Comparison of ENCODE assay signal across 1 cellular context in the genomic region with DNA sequence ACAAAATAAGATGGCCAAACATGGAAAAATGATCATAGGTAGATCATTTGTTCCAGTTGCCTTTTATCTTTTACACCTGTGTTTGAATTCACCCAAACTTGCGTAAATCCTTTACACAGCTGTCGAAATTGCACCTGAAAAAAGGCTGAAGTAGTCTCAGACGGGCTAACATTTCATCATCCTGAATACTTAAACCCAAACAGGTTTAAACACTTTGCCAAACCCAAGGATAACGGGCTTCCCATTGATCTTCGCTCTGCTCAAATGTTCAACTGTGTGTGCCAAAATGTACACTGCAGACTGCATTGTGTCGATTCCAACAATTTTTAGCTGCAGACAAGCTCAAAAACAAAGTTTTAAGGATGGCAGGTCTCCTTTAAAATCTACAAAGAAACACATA.
TF ChIP-seq lines count a peak whose summit lies in the region.

No MANE protein-coding gene starts in this region.

TF ChIP-seq in HepG2, 621 proteins besides CTCF, POLR2A, EP300 and RAD21 (continued from another document):
- TF ChIP-seq ZBTB1 (CRISPR knock-in tag; IDR thresholded peaks at IDR 0.05; ENCODE audit: borderline replicate concordance), result no peak
- TF ChIP-seq ZNF598 (CRISPR knock-in tag; IDR thresholded peaks at IDR 0.05; ENCODE audit: borderline replicate concordance), result no peak
- TF ChIP-seq ZNF607 (CRISPR knock-in tag; IDR thresholded peaks at IDR 0.05; ENCODE audit: borderline replicate concordance), result no peak
- TF ChIP-seq LCORL (IDR thresholded peaks at IDR 0.05), result no peak
- TF ChIP-seq LCORL (CRISPR knock-in tag; IDR thresholded peaks at IDR 0.05), result peak; percentile 61; the same call in 1 of the 2 replicates
- TF ChIP-seq, protein P1, sequence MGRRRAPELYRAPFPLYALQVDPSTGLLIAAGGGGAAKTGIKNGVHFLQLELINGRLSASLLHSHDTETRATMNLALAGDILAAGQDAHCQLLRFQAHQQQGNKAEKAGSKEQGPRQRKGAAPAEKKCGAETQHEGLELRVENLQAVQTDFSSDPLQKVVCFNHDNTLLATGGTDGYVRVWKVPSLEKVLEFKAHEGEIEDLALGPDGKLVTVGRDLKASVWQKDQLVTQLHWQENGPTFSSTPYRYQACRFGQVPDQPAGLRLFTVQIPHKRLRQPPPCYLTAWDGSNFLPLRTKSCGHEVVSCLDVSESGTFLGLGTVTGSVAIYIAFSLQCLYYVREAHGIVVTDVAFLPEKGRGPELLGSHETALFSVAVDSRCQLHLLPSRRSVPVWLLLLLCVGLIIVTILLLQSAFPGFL (CRISPR knock-in tag; IDR thresholded peaks at IDR 0.05), result no peak
- TF ChIP-seq, protein P2, sequence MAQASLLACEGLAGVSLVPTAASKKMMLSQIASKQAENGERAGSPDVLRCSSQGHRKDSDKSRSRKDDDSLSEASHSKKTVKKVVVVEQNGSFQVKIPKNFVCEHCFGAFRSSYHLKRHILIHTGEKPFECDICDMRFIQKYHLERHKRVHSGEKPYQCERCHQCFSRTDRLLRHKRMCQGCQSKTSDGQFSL (CRISPR knock-in tag; IDR thresholded peaks at IDR 0.05), result no peak
- peak; percentile 59; the same call in 1 of the 2 replicates for TF ChIP-seq SOX13 (IDR thresholded peaks at IDR 0.05)
- TF ChIP-seq SOX13 (CRISPR knock-in tag; conservative IDR thresholded peaks at IDR 0.05 in 1 of 2, IDR thresholded peaks at IDR 0.05 in 1 of 2), result peak in 1 of 2 experiments; percentile 78; a peak in 2 of 4 replicates
- no peak for TF ChIP-seq ARNT (IDR thresholded peaks at IDR 0.05)
- peak; percentile 46; the same call in 1 of the 2 replicates for TF ChIP-seq HDAC1 (CRISPR knock-in tag; IDR thresholded peaks at IDR 0.05)
- TF ChIP-seq, protein P3, sequence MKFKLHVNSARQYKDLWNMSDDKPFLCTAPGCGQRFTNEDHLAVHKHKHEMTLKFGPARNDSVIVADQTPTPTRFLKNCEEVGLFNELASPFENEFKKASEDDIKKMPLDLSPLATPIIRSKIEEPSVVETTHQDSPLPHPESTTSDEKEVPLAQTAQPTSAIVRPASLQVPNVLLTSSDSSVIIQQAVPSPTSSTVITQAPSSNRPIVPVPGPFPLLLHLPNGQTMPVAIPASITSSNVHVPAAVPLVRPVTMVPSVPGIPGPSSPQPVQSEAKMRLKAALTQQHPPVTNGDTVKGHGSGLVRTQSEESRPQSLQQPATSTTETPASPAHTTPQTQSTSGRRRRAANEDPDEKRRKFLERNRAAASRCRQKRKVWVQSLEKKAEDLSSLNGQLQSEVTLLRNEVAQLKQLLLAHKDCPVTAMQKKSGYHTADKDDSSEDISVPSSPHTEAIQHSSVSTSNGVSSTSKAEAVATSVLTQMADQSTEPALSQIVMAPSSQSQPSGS (CRISPR knock-in tag; IDR thresholded peaks at IDR 0.05), result peak; percentile 52; the same call in 1 of the 2 replicates
- peak; percentile 92 for TF ChIP-seq ISL2 (CRISPR knock-in tag; IDR thresholded peaks at IDR 0.05)
- TF ChIP-seq NR2F6 (IDR thresholded peaks at IDR 0.05), result no peak
- no peak for TF ChIP-seq NR2F6 (CRISPR knock-in tag; IDR thresholded peaks at IDR 0.05)
- TF ChIP-seq HOXA3 (CRISPR knock-in tag; IDR thresholded peaks at IDR 0.05), result no peak; the same call in 1 of the 2 replicates
- no peak for TF ChIP-seq ZBTB42 (CRISPR knock-in tag; IDR thresholded peaks at IDR 0.05)
- TF ChIP-seq KDM5B (CRISPR knock-in tag; IDR thresholded peaks at IDR 0.05; ENCODE audit: borderline replicate concordance), result no peak
- TF ChIP-seq KMT2B (CRISPR knock-in tag; IDR thresholded peaks at IDR 0.05), result no peak
- TF ChIP-seq, protein P4, sequence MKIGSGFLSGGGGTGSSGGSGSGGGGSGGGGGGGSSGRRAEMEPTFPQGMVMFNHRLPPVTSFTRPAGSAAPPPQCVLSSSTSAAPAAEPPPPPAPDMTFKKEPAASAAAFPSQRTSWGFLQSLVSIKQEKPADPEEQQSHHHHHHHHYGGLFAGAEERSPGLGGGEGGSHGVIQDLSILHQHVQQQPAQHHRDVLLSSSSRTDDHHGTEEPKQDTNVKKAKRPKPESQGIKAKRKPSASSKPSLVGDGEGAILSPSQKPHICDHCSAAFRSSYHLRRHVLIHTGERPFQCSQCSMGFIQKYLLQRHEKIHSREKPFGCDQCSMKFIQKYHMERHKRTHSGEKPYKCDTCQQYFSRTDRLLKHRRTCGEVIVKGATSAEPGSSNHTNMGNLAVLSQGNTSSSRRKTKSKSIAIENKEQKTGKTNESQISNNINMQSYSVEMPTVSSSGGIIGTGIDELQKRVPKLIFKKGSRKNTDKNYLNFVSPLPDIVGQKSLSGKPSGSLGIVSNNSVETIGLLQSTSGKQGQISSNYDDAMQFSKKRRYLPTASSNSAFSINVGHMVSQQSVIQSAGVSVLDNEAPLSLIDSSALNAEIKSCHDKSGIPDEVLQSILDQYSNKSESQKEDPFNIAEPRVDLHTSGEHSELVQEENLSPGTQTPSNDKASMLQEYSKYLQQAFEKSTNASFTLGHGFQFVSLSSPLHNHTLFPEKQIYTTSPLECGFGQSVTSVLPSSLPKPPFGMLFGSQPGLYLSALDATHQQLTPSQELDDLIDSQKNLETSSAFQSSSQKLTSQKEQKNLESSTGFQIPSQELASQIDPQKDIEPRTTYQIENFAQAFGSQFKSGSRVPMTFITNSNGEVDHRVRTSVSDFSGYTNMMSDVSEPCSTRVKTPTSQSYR (CRISPR knock-in tag; IDR thresholded peaks at IDR 0.05; ENCODE audit: borderline replicate concordance), result no peak
- TF ChIP-seq, protein P5, sequence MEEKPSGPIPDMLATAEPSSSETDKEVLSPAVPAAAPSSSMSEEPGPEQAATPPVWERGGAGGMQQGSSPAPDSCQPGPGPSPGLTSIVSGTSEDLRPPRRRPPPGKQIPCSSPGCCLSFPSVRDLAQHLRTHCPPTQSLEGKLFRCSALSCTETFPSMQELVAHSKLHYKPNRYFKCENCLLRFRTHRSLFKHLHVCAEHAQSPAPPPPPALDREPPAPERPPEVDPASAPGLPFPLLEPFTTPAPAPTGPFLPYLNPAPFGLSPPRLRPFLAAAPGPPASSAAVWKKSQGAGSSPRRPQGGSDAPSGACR (CRISPR knock-in tag; IDR thresholded peaks at IDR 0.05), result no peak
- TF ChIP-seq ZNF207 (IDR thresholded peaks at IDR 0.05; ENCODE audit: borderline replicate concordance), result no peak
- peak; percentile 84; the same call in 1 of the 2 replicates for TF ChIP-seq ZBTB8A (CRISPR knock-in tag; IDR thresholded peaks at IDR 0.05; ENCODE audit: borderline replicate concordance, low read depth)
- peak; percentile 79 for TF ChIP-seq TCF7L2 (IDR thresholded peaks at IDR 0.05; ENCODE audit: low read depth, low read length)
- peak; percentile 54 for TF ChIP-seq HMG20A (CRISPR knock-in tag; IDR thresholded peaks at IDR 0.05; ENCODE audit: borderline replicate concordance)
- peak; percentile 75; the same call in 1 of the 2 replicates for TF ChIP-seq PITX1 (CRISPR knock-in tag; IDR thresholded peaks at IDR 0.05)
- TF ChIP-seq EHMT2 (IDR thresholded peaks at IDR 0.05; ENCODE audit: borderline replicate concordance, low read depth, low read length), result no peak
- no peak for TF ChIP-seq ZNF850 (CRISPR knock-in tag; conservative IDR thresholded peaks at IDR 0.05)
- TF ChIP-seq ZFP82 (CRISPR knock-in tag; IDR thresholded peaks at IDR 0.05; ENCODE audit: borderline replicate concordance), result 0 out of 2 replicates have a peak, but pooled peaks have one; percentile 36
- TF ChIP-seq, protein P6, sequence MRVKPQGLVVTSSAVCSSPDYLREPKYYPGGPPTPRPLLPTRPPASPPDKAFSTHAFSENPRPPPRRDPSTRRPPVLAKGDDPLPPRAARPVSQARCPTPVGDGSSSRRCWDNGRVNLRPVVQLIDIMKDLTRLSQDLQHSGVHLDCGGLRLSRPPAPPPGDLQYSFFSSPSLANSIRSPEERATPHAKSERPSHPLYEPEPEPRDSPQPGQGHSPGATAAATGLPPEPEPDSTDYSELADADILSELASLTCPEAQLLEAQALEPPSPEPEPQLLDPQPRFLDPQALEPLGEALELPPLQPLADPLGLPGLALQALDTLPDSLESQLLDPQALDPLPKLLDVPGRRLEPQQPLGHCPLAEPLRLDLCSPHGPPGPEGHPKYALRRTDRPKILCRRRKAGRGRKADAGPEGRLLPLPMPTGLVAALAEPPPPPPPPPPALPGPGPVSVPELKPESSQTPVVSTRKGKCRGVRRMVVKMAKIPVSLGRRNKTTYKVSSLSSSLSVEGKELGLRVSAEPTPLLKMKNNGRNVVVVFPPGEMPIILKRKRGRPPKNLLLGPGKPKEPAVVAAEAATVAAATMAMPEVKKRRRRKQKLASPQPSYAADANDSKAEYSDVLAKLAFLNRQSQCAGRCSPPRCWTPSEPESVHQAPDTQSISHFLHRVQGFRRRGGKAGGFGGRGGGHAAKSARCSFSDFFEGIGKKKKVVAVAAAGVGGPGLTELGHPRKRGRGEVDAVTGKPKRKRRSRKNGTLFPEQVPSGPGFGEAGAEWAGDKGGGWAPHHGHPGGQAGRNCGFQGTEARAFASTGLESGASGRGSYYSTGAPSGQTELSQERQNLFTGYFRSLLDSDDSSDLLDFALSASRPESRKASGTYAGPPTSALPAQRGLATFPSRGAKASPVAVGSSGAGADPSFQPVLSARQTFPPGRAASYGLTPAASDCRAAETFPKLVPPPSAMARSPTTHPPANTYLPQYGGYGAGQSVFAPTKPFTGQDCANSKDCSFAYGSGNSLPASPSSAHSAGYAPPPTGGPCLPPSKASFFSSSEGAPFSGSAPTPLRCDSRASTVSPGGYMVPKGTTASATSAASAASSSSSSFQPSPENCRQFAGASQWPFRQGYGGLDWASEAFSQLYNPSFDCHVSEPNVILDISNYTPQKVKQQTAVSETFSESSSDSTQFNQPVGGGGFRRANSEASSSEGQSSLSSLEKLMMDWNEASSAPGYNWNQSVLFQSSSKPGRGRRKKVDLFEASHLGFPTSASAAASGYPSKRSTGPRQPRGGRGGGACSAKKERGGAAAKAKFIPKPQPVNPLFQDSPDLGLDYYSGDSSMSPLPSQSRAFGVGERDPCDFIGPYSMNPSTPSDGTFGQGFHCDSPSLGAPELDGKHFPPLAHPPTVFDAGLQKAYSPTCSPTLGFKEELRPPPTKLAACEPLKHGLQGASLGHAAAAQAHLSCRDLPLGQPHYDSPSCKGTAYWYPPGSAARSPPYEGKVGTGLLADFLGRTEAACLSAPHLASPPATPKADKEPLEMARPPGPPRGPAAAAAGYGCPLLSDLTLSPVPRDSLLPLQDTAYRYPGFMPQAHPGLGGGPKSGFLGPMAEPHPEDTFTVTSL (CRISPR knock-in tag; IDR thresholded peaks at IDR 0.05; ENCODE audit: borderline replicate concordance), result peak; percentile 63; the same call in 1 of the 2 replicates
- TF ChIP-seq ZNF180 (CRISPR knock-in tag; IDR thresholded peaks at IDR 0.05; ENCODE audit: borderline replicate concordance, low read depth), result no peak
- no peak for TF ChIP-seq ZNF20 (CRISPR knock-in tag; IDR thresholded peaks at IDR 0.05)
- no peak for TF ChIP-seq ZNF432 (CRISPR knock-in tag; IDR thresholded peaks at IDR 0.05; ENCODE audit: borderline replicate concordance)
- no peak for TF ChIP-seq ZNF747 (CRISPR knock-in tag; IDR thresholded peaks at IDR 0.05; ENCODE audit: borderline replicate concordance)
- no peak for TF ChIP-seq ZNF605 (CRISPR knock-in tag; IDR thresholded peaks at IDR 0.05)
- no peak for TF ChIP-seq SP140L (CRISPR knock-in tag; IDR thresholded peaks at IDR 0.05; ENCODE audit: borderline replicate concordance)
- peak; percentile 19; the same call in 1 of the 2 replicates for TF ChIP-seq FOXJ3 (CRISPR knock-in tag; IDR thresholded peaks at IDR 0.05; ENCODE audit: borderline replicate concordance)
- TF ChIP-seq ZNF264 (CRISPR knock-in tag; IDR thresholded peaks at IDR 0.05), result no peak
- no peak for TF ChIP-seq HES4 (CRISPR knock-in tag; IDR thresholded peaks at IDR 0.05; ENCODE audit: borderline replicate concordance)
- no peak for TF ChIP-seq KLF15 (CRISPR knock-in tag; IDR thresholded peaks at IDR 0.05; ENCODE audit: borderline replicate concordance)
- no peak for TF ChIP-seq SNRNP70 (IDR thresholded peaks at IDR 0.05; ENCODE audit: low read depth, low read length)
- TF ChIP-seq ZMYM4 (CRISPR knock-in tag; IDR thresholded peaks at IDR 0.05), result peak; percentile 74
- no peak for TF ChIP-seq ZNF333 (CRISPR knock-in tag; IDR thresholded peaks at IDR 0.05; ENCODE audit: borderline replicate concordance)
- TF ChIP-seq ZNF292 (CRISPR knock-in tag; IDR thresholded peaks at IDR 0.05; ENCODE audit: borderline replicate concordance, low read depth), result peak; percentile 38; the same call in 1 of the 2 replicates
- no peak for TF ChIP-seq CREB1 (IDR thresholded peaks at IDR 0.05)
- peak; percentile 52; the same call in 1 of the 2 replicates for TF ChIP-seq CREB1 (CRISPR knock-in tag; IDR thresholded peaks at IDR 0.05)
- no peak for TF ChIP-seq GTF2F1 (IDR thresholded peaks at IDR 0.05; ENCODE audit: low read length)
- no peak for TF ChIP-seq ZFP1 (CRISPR knock-in tag; IDR thresholded peaks at IDR 0.05)
- TF ChIP-seq, protein P7, sequence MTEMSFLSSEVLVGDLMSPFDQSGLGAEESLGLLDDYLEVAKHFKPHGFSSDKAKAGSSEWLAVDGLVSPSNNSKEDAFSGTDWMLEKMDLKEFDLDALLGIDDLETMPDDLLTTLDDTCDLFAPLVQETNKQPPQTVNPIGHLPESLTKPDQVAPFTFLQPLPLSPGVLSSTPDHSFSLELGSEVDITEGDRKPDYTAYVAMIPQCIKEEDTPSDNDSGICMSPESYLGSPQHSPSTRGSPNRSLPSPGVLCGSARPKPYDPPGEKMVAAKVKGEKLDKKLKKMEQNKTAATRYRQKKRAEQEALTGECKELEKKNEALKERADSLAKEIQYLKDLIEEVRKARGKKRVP (CRISPR knock-in tag; IDR thresholded peaks at IDR 0.05), result peak in 1 of 2 experiments; percentile 87; a peak in 2 of 4 replicates
- TF ChIP-seq, protein P8, sequence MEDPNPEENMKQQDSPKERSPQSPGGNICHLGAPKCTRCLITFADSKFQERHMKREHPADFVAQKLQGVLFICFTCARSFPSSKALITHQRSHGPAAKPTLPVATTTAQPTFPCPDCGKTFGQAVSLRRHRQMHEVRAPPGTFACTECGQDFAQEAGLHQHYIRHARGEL (CRISPR knock-in tag; IDR thresholded peaks at IDR 0.05), result no peak
- TF ChIP-seq POLR2AphosphoS5 (IDR thresholded peaks at IDR 0.05; ENCODE audit: low read depth, low read length), result no peak
- TF ChIP-seq FOXK2 (IDR thresholded peaks at IDR 0.05), result no peak
- no peak for TF ChIP-seq KDM5A (IDR thresholded peaks at IDR 0.05; ENCODE audit: borderline replicate concordance, low read length)
